In genomic region chr22:33299245-33299956, GRCh38 we compare ENCODE assay signal across 10 cellular contexts.
A peak's percentile ranks its signal among the peaks of the same experiment; 100 is the strongest.
DNase-seq lines count a peak whose midpoint lies in the region; ATAC-seq, FAIRE-seq and TF ChIP-seq lines count a peak whose summit lies in the region.
"Had no signal": no experiment of that assay in that cellular context is flagged by ENCODE, and none has a peak within 500 bp of the region (broad histone marks: within the 10 kb centered on the region; RNA-seq: fewer than 3 reads in every experiment).

No MANE protein-coding gene starts in this region.

- H3K4me3 ChIP-seq in left ventricle myocardium inferior, result no peak overlapping the region
- H3K4me3 ChIP-seq: skin epidermis had no signal

- H3K4me1 ChIP-seq in left ventricle myocardium inferior, result peaks cover 41% of the 10 kb centered on the region

- no peak overlapping the region for H3K4me3 Mint-ChIP-seq in T-helper 17 cell

- peak; percentile 13 for DNase-seq in CD1c-positive myeloid dendritic cell (ENCODE audit: extremely low spot score)
- no peak for DNase-seq in T-helper 17 cell
- no peak for DNase-seq in posterior cingulate gyrus
- no peak for DNase-seq in DMS53 treated with DMSO at 0.1 percent for 48 hours (lab: John Stamatoyannopoulos, UW; ENCODE audit: unreplicated experiment)
- no peak for DNase-seq in left ventricle myocardium inferior
- DNase-seq in H54 (ENCODE audit: insufficient read length, low spot score), result no peak
- DNase-seq: MM.1S had no signal

- ATAC-seq in GM19351 (IDR thresholded peaks at IDR 0.05; ENCODE audit: unreplicated experiment), result peak; percentile 88
- ATAC-seq in HG03095 (IDR thresholded peaks at IDR 0.05; ENCODE audit: unreplicated experiment), result peak; percentile 73
- peak; percentile 75 for ATAC-seq in T-helper 17 cell

- no peak for FAIRE-seq in H54 (lab: Jason Lieb, UNC)

- no peaks in the 10 kb centered on the region for H3K27me3 ChIP-seq in left ventricle myocardium inferior (ENCODE audit: low read depth)

- H3K9me3 ChIP-seq in T-helper 17 cell (ENCODE audit: control insufficient read depth, low read length, poor library complexity, severe bottlenecking) (no peaks in the 10 kb centered on the region), left ventricle myocardium inferior (replicated peaks) (no peaks in the 10 kb centered on the region)

- no peak overlapping the region for H3K27ac Mint-ChIP-seq in T-helper 17 cell

- peaks cover 10% of the 10 kb centered on the region for H3K27me3 Mint-ChIP-seq in T-helper 17 cell

- no peaks in the 10 kb centered on the region for H3K4me1 Mint-ChIP-seq in T-helper 17 cell

- TF ChIP-seq CTCF in left ventricle myocardium inferior (IDR thresholded peaks at IDR 0.05; ENCODE audit: borderline replicate concordance), result no peak

- H3K36me3 ChIP-seq in left ventricle myocardium inferior, result peaks cover 33% of the 10 kb centered on the region

- no peaks in the 10 kb centered on the region for H3K36me3 Mint-ChIP-seq in T-helper 17 cell (ENCODE audit: low read depth)

- no peak overlapping the region for H3K27ac ChIP-seq in left ventricle myocardium inferior (replicated peaks)
- H3K27ac ChIP-seq: skin epidermis had no signal

- no peak for TF ChIP-seq POLR2A in H54 (IDR thresholded peaks at IDR 0.05; ENCODE audit: low read depth, low read length)

- intact Hi-C loops in posterior cingulate gyrus (cut with DNase I) (no loop called here), left ventricle myocardium inferior (cut with micrococcal nuclease) (no loop called here)
